Comparison of ENCODE assay signal across 8 cellular contexts in genomic region chr4:104451573-104451972, GRCh38. TPM values are rescaled to one million over a fixed set of nuclear protein-coding genes. Genes with fewer than 3 reads are reported as not detected.
DNase-seq lines count a peak whose midpoint lies in the region; ATAC-seq and TF ChIP-seq lines count a peak whose summit lies in the region.

No MANE protein-coding gene starts in this region.

- ATAC-seq in GM18867 (IDR thresholded peaks at IDR 0.05; ENCODE audit: unreplicated experiment), result peak; percentile 91
- peak; percentile 61 for ATAC-seq in HG03066 (IDR thresholded peaks at IDR 0.05; ENCODE audit: low read depth, unreplicated experiment)
- no peak for ATAC-seq in activated T-helper 17 cell treated with anti-CD3 and anti-CD28 coated beads, Interleukin-2, amount 50 U/mL, for 72 hours (replicated peaks)

- no peak for TF ChIP-seq EP300 in neural cell (conservative IDR thresholded peaks at IDR 0.05; ENCODE audit: poor library complexity, severe bottlenecking)

- H3K36me3 ChIP-seq in WERI-Rb-1, result no peaks in the 10 kb centered on the region
- no peaks in the 10 kb centered on the region for H3K36me3 ChIP-seq in neural cell (ENCODE audit: insufficient read depth, low read length)

- H3F3A ChIP-seq in neural cell (ENCODE audit: insufficient read depth, low read length, poor library complexity, severe bottlenecking), result no peaks in the 10 kb centered on the region

- peak; percentile 62 for TF ChIP-seq RAD21 in neural cell (conservative IDR thresholded peaks at IDR 0.05)

- H2AFZ ChIP-seq in neural cell (ENCODE audit: low read depth, low read length), result no peak overlapping the region

- TF ChIP-seq CTCF in WERI-Rb-1 (IDR thresholded peaks at IDR 0.05; ENCODE audit: low read depth, low read length), result peak; percentile 58
- TF ChIP-seq CTCF in neural cell (IDR thresholded peaks at IDR 0.05; ENCODE audit: poor library complexity, severe bottlenecking), result peak; percentile 62

- H3K9me3 ChIP-seq in WERI-Rb-1 (ENCODE audit: severe bottlenecking) (no peaks in the 10 kb centered on the region), neural cell (ENCODE audit: low read length) (no peaks in the 10 kb centered on the region)

- H3K9me3 Mint-ChIP-seq in activated T-helper 17 cell treated with anti-CD3 and anti-CD28 coated beads, Interleukin-2, amount 50 U/mL, for 72 hours, result no peaks in the 10 kb centered on the region

- H3K36me3 Mint-ChIP-seq in activated T-helper 17 cell treated with anti-CD3 and anti-CD28 coated beads, Interleukin-2, amount 50 U/mL, for 72 hours (ENCODE audit: low read depth), result no peaks in the 10 kb centered on the region

- no peaks in the 10 kb centered on the region for H3K9me2 ChIP-seq in neural cell (ENCODE audit: insufficient read depth, low read length)

- DNase-seq in WERI-Rb-1 (peak; percentile 18), islet precursor cell (no peak), amniotic stem cell (lab: John Stamatoyannopoulos, UW) (no peak)
- no peak for DNase-seq in stimulated activated CD4-positive, alpha-beta T cell treated with anti-CD3 and anti-CD28 coated beads, Interleukin-2, amount 100 ng/mL, for 24 hours

- H3K4me3 Mint-ChIP-seq in activated T-helper 17 cell treated with anti-CD3 and anti-CD28 coated beads, Interleukin-2, amount 50 U/mL, for 72 hours, result no peak overlapping the region

- H3K4me3 ChIP-seq in WERI-Rb-1 (ENCODE audit: low read depth, low read length) (no peak overlapping the region), neural cell (ENCODE audit: low read length) (no peak overlapping the region)

- H3K27ac Mint-ChIP-seq in activated T-helper 17 cell treated with anti-CD3 and anti-CD28 coated beads, Interleukin-2, amount 50 U/mL, for 72 hours, result no peak overlapping the region

- no peaks in the 10 kb centered on the region for H4K20me1 ChIP-seq in neural cell (ENCODE audit: insufficient read depth)

- H3K4me2 ChIP-seq in neural cell (ENCODE audit: low read length), result no peak overlapping the region

- H3K27me3 ChIP-seq in WERI-Rb-1 (ENCODE audit: insufficient read depth, low read depth, severe bottlenecking), result no peaks in the 10 kb centered on the region
- no peaks in the 10 kb centered on the region for H3K27me3 ChIP-seq in neural cell (ENCODE audit: insufficient read depth, low read depth, low read length)

- no peaks in the 10 kb centered on the region for H3K27me3 Mint-ChIP-seq in activated T-helper 17 cell treated with anti-CD3 and anti-CD28 coated beads, Interleukin-2, amount 50 U/mL, for 72 hours

- no peak overlapping the region for H3K9ac ChIP-seq in neural cell (ENCODE audit: low read length)

- H3K27ac ChIP-seq in WERI-Rb-1, result no peak overlapping the region
- no peak overlapping the region for H3K27ac ChIP-seq in neural cell (ENCODE audit: low read length)

- H3K79me2 ChIP-seq in neural cell (replicated peaks; ENCODE audit: insufficient read depth, low read length), result no peaks in the 10 kb centered on the region

- H3K4me1 Mint-ChIP-seq in activated T-helper 17 cell treated with anti-CD3 and anti-CD28 coated beads, Interleukin-2, amount 50 U/mL, for 72 hours, result no peaks in the 10 kb centered on the region

TF ChIP-seq in neural cell, 6 proteins besides CTCF, POLR2A, EP300 and RAD21:
- TF ChIP-seq SMC3 (conservative IDR thresholded peaks at IDR 0.05; ENCODE audit: poor library complexity) (peak; percentile 61), REST (IDR thresholded peaks at IDR 0.05; ENCODE audit: borderline replicate concordance) (no peak)

RNA-seq across cellular contexts. Expression of gene CXXC4, which starts 43.1 kb away (rescaled TPM):
- 108 and 127 TPM in 2 replicates for polyA plus RNA-seq in neural cell
- polyA minus RNA-seq in neural cell, result 158 and 221 TPM in 2 replicates
- total RNA-seq in activated T-helper 17 cell treated with anti-CD3 and anti-CD28 coated beads, Interleukin-2, amount 50 U/mL, for 72 hours, result not detected
